ENCODE assay signal across 9 cellular contexts in genomic region chr11:64305691-64306562, GRCh38. TPM values are rescaled to one million over a fixed set of nuclear protein-coding genes. Genes with fewer than 3 reads are reported as not detected.
DNase-seq lines count a peak whose midpoint lies in the region; ATAC-seq, FAIRE-seq and TF ChIP-seq lines count a peak whose summit lies in the region.
"Had no signal": no experiment of that assay in that cellular context is flagged by ENCODE, and none has a peak within 500 bp of the region (broad histone marks: within the 10 kb centered on the region; RNA-seq: fewer than 3 reads in every experiment).

No MANE protein-coding gene starts in this region.

- no peaks in the 10 kb centered on the region for H3K36me3 Mint-ChIP-seq in type B pancreatic cell

- H3K9me3 Mint-ChIP-seq in type B pancreatic cell, result no peaks in the 10 kb centered on the region

- peak overlapping the region; percentile 46 to 71 (median 63) for H3K4me3 ChIP-seq in pancreas

- peaks cover 5 to 10% (median 8%) of the 10 kb centered on the region in 3 donors for H3K4me1 ChIP-seq in pancreas

- peaks cover 19% of the 10 kb centered on the region for H3K4me1 Mint-ChIP-seq in type B pancreatic cell (ENCODE audit: unreplicated experiment)

- no peaks in the 10 kb centered on the region for H3K27me3 ChIP-seq in pancreas

- intact Hi-C loops in pancreas (cut with DNase I), result no loop called here

- no peaks in the 10 kb centered on the region for H3K9me3 ChIP-seq in pancreas

- H3K27ac ChIP-seq in RWPE1 (peak overlapping the region; percentile 100), pancreas (peak overlapping the region; percentile 75 to 90 (median 86))

- DNase-seq in AML-193 (lab: John Stamatoyannopoulos, UW) (peak; percentile 55 to 61), RWPE1 (ENCODE audit: low spot score) (no peak), glomerular visceral epithelial cell (ENCODE audit: extremely low spot score) (peak; percentile 45), pancreas (peak; percentile 85 to 94 (median 86)), type B pancreatic cell (ENCODE audit: extremely low spot score, unreplicated experiment) (no peak)
- DNase-seq in activated effector memory CD4-positive, alpha-beta T cell treated with anti-CD3 and anti-CD28 coated beads, Interleukin-2, amount 50 U/mL, for 16 hours, result peak; percentile 90

- 0 to 1% methylated on average over 61 to 71 of the region's 71 CpGs for WGBS in pancreas, 2 donors

- CTCF ChIA-PET in RWPE1 (lab: Yijun Ruan, JAX), result interaction anchor here (0.6 to 0.9 kb wide), 7 partner anchors 24 to 117 kb away, joined by 3 to 6 read pairs (median 4); no protein-coding TSS in a partner anchor

- H3K36me3 ChIP-seq in pancreas, result no peaks in the 10 kb centered on the region

- peaks cover 7% of the 10 kb centered on the region for H3K27me3 Mint-ChIP-seq in type B pancreatic cell

- peak; percentile 50 for TF ChIP-seq CTCF in RWPE1 (conservative IDR thresholded peaks at IDR 0.05; ENCODE audit: low read depth)
- TF ChIP-seq CTCF in pancreas (IDR thresholded peaks at IDR 0.05), result no peak
- TF ChIP-seq CTCF in type B pancreatic cell (conservative IDR thresholded peaks at IDR 0.05), result peak; percentile 60

- H3K4me3 Mint-ChIP-seq in type B pancreatic cell, result peak overlapping the region; percentile 96

- ATAC-seq in GM19035 (IDR thresholded peaks at IDR 0.05; ENCODE audit: unreplicated experiment) (peak; percentile 25), HG03571 (IDR thresholded peaks at IDR 0.05; ENCODE audit: unreplicated experiment) (peak; percentile 9), pancreas (peak; percentile 27 to 51 (median 40))

- FAIRE-seq in pancreas (lab: Jason Lieb, UNC), result no peak

- peak overlapping the region; percentile 92 for H3K27ac Mint-ChIP-seq in type B pancreatic cell

- POLR2A ChIA-PET in RWPE1 (lab: Yijun Ruan, JAX; ENCODE audit: low non-redundant PET), result interaction anchor here (2.0 kb wide), 1 partner anchor 12 kb away, joined by 9 read pairs; the partner anchor contains the start of genes PRDX5 and TRMT112

RNA-seq across cellular contexts. Expression of gene ESRRA, which starts 0.6 kb away (rescaled TPM):
- total RNA-seq in pancreas (10 to 100 TPM; 28.0 to 50.7 (median 37.9) TPM), type B pancreatic cell (ENCODE audit: low replicate concordance) (41.7 and 76.0 TPM in 2 replicates)
- 10 to 100 TPM; 61.0 to 62.3 TPM for polyA plus RNA-seq in pancreas

RNA-seq across cellular contexts. Expression of gene CATSPERZ, which starts 5.8 kb away (rescaled TPM):
- total RNA-seq in pancreas (under 1 TPM in 1 of 6 donors, not detected in 5; 0.51 TPM), type B pancreatic cell (ENCODE audit: low replicate concordance) (not detected in 2 replicates)
- 1 to 10 TPM in 1 of 2 donors, under 1 TPM in 1; 0.27 to 1.5 TPM for polyA plus RNA-seq in pancreas
- total RNA-seq: T-helper 2 cell treated with Interferon-gamma antibody and Interleukin-4, amounts not matched to agents 100 ng/mL and 5 ng/mL, for 36 hours had no signal

RNA-seq across cellular contexts. Expression of gene TRMT112, which starts 11.4 kb away (rescaled TPM):
- total RNA-seq in pancreas, result 10 to 100 TPM; 53.3 to 85.0 (median 65.6) TPM
- polyA plus RNA-seq in pancreas, result 100 to 1,000 TPM; 150 to 157 TPM
- total RNA-seq in type B pancreatic cell (ENCODE audit: low replicate concordance), result 160 and 198 TPM in 2 replicates

RNA-seq across cellular contexts. Expression of gene PRDX5, which starts 12.0 kb away (rescaled TPM):
- 100 to 1,000 TPM in 1 of 6 donors, 10 to 100 TPM in 5; 59.0 to 102 (median 80.6) TPM for total RNA-seq in pancreas
- polyA plus RNA-seq in pancreas, result 100 to 1,000 TPM; 204 to 245 TPM
- total RNA-seq in type B pancreatic cell (ENCODE audit: low replicate concordance), result 166 and 227 TPM in 2 replicates

RNA-seq across cellular contexts. Expression of gene KCNK4, which starts 14.8 kb away (rescaled TPM):
- not detected for total RNA-seq in pancreas
- polyA plus RNA-seq in pancreas, result not detected
- 0.19 TPM in 1 of 2 replicates, not detected in the other for total RNA-seq in type B pancreatic cell (ENCODE audit: low replicate concordance)
- total RNA-seq: T-helper 2 cell treated with Interferon-gamma antibody and Interleukin-4, amounts not matched to agents 100 ng/mL and 5 ng/mL, for 36 hours had no signal

Comparison
In these comparisons a context has a peak if more than half of its experiments do, and no peak if none do; other contexts are left out.
1. DNase-seq: peak in AML-193 (2 of 2), activated effector memory CD4-positive, alpha-beta T cell treated with anti-CD3 and anti-CD28 coated beads, Interleukin-2, amount 50 U/mL, for 16 hours (single experiment), glomerular visceral epithelial cell (single experiment) and pancreas (6 of 6); none in RWPE1 (single experiment) and type B pancreatic cell (single experiment).
2. CTCF ChIP-seq: peak in RWPE1 (single experiment) and type B pancreatic cell (single experiment); none in pancreas (0 of 4).
3. Peak in every context shown above with its lines, with median percentiles within 50 percentile points of each other: ATAC-seq.